Comparison of ENCODE assay signal across 8 cellular contexts in genomic region chr17:45234641-45235040, GRCh38. TPM values are rescaled to one million over a fixed set of nuclear protein-coding genes. Genes with fewer than 3 reads are reported as not detected.
DNase-seq lines count a peak whose midpoint lies in the region; ATAC-seq and TF ChIP-seq lines count a peak whose summit lies in the region.

No MANE protein-coding gene starts in this region.

- H3K27ac Mint-ChIP-seq in T-cell, result peak overlapping the region; percentile 86 to 99

- ATAC-seq in T-cell (replicated peaks in 1 of 4) (peak; percentile 66 to 75 (median 68)), HG03280 (IDR thresholded peaks at IDR 0.05; ENCODE audit: unreplicated experiment) (no peak)

- peaks cover 42% of the 10 kb centered on the region for H3K36me3 Mint-ChIP-seq in T-cell

- H3K4me3 Mint-ChIP-seq in T-cell, result peak overlapping the region in 1 of 3 donors; percentile 11

- WGBS in thymus, result 17% methylated on average over 5 of the region's 5 CpGs

- peaks cover 74 to 77% (median 75%) of the 10 kb centered on the region in 3 donors for H3K4me1 Mint-ChIP-seq in T-cell

- H3K9me3 Mint-ChIP-seq in T-cell, result no peaks in the 10 kb centered on the region

- peaks cover 57% of the 10 kb centered on the region for H3K36me3 ChIP-seq in thymus (ENCODE audit: control insufficient read depth, insufficient read depth)

- H3K4me3 ChIP-seq in epithelial cell of proximal tubule (ENCODE audit: low read depth, low read length) (no peak overlapping the region), thymus (ENCODE audit: low read length) (no peak overlapping the region)

- POLR2A ChIA-PET in T-cell (lab: Charles Lee), result interaction anchor here in 1 of 2 donors (1.8 kb wide), 1 partner anchor 9 kb away, joined by 5 read pairs; no protein-coding TSS in a partner anchor

- peak; percentile 47 for TF ChIP-seq CTCF in epithelial cell of proximal tubule (conservative IDR thresholded peaks at IDR 0.05; ENCODE audit: low read depth, low read length)

- H3K9me3 ChIP-seq in thymus (ENCODE audit: control insufficient read depth), result no peaks in the 10 kb centered on the region

- H3K27me3 ChIP-seq in thymus (ENCODE audit: control insufficient read depth, insufficient read depth), result no peaks in the 10 kb centered on the region

- CTCF ChIA-PET in T-cell (lab: Charles Lee), result interaction anchor here (0.6 to 10.1 kb wide), 11 partner anchors 9 to 150 kb away, joined by 3 to 117 read pairs (median 6); partner anchors contain the start of gene ACBD4 (in 1 of the 2)

- DNase-seq in COLO668 (lab: John Stamatoyannopoulos, UW; ENCODE audit: unreplicated experiment) (peak; percentile 42), HT-29 (ENCODE audit: low spot score) (peak; percentile 46), T-cell (peak in 24 of 34 experiments; percentile 31 to 65 (median 50)), epithelial cell of proximal tubule (ENCODE audit: low read depth) (no peak), cortex of kidney (lab: John Stamatoyannopoulos, UW) (no peak), NCI-H446 (lab: John Stamatoyannopoulos, UW) (no peak)

- H3K27me3 Mint-ChIP-seq in T-cell, result no peaks in the 10 kb centered on the region

- peaks cover 20% of the 10 kb centered on the region for H3K4me1 ChIP-seq in thymus (ENCODE audit: control insufficient read depth, insufficient read depth, low read length)

- peak overlapping the region; percentile 53 for H3K27ac ChIP-seq in thymus (ENCODE audit: low read depth)

RNA-seq across cellular contexts. Expression of gene FMNL1, which starts 13.0 kb away (rescaled TPM):
- total RNA-seq in HT-29 (2014; rRNA removed; shearing (Covaris generic)), result 0.03 TPM in 1 of 2 replicates, not detected in the other
- total RNA-seq in T-cell (100 to 1,000 TPM; 362 to 473 (median 457) TPM), epithelial cell of proximal tubule (5.1 and 5.7 TPM in 2 replicates)
- 79.5 TPM for polyA plus RNA-seq in thymus

RNA-seq across cellular contexts. Expression of gene SPATA32, which starts 27.3 kb away (rescaled TPM):
- total RNA-seq in HT-29 (2014; rRNA removed; shearing (Covaris generic)), result not detected in 2 replicates
- total RNA-seq in T-cell (under 1 TPM in 4 of 5 donors, not detected in 1; 0.37 to 0.55 (median 0.42) TPM), epithelial cell of proximal tubule (not detected in 2 replicates)
- polyA plus RNA-seq in thymus, result 0.21 TPM

Comparison
In these comparisons a context has a peak if more than half of its experiments do, and no peak if none do; other contexts are left out.
1. DNase-seq: peak in COLO668 (single experiment), HT-29 (single experiment) and T-cell (24 of 34); none in epithelial cell of proximal tubule (single experiment), cortex of kidney (single experiment) and NCI-H446 (0 of 2).
2. RNA of gene FMNL1, which starts 13.0 kb away (total RNA-seq): 362 to 473 TPM in T-cell; 5.1 to 5.7 TPM in epithelial cell of proximal tubule and 0.03 TPM in HT-29; every median in the first group is over 10 times any median in the second.